Comparison of ENCODE assay signal across 8 cellular contexts in genomic region chr22:46738642-46738960, GRCh38. TPM values are rescaled to one million over a fixed set of nuclear protein-coding genes. Genes with fewer than 3 reads are reported as not detected.
DNase-seq lines count a peak whose midpoint lies in the region; ATAC-seq and TF ChIP-seq lines count a peak whose summit lies in the region.

No MANE protein-coding gene starts in this region.

- intact Hi-C loops in Right ventricle myocardium superior (cut with DNase I): loop anchor here (10.0 kb wide), 1 partner anchor 54 kb away; no protein-coding TSS in a partner anchor
- intact Hi-C loops in left cardiac atrium (cut with DNase I): no loop called here
- intact Hi-C loops in mucosa of descending colon (cut with DNase I, micrococcal nuclease): no loop called here

- no peak for TF ChIP-seq CTCF in cardiac fibroblast (IDR thresholded peaks at IDR 0.05; ENCODE audit: low read depth, low read length)
- no peak for TF ChIP-seq CTCF in mucosa of descending colon (IDR thresholded peaks at IDR 0.05)

- ATAC-seq in Right ventricle myocardium superior (ENCODE audit: poor library complexity) (peak; percentile 5), left cardiac atrium (no peak), mucosa of descending colon (no peak), GM19351 (IDR thresholded peaks at IDR 0.05; ENCODE audit: unreplicated experiment) (no peak), GM18858 (IDR thresholded peaks at IDR 0.05; ENCODE audit: unreplicated experiment) (no peak), HG03025 (IDR thresholded peaks at IDR 0.05; ENCODE audit: low FRiP score, unreplicated experiment) (no peak)

- H3K36me3 ChIP-seq in mucosa of descending colon (ENCODE audit: low read depth): no peaks in the 10 kb centered on the region

- H3K4me1 ChIP-seq in mucosa of descending colon (ENCODE audit: low read depth): peaks cover 77% of the 10 kb centered on the region

- no peaks in the 10 kb centered on the region for H3K9me3 ChIP-seq in mucosa of descending colon

- DNase-seq in Right ventricle myocardium superior (no peak), left cardiac atrium (no peak), cardiac fibroblast (ENCODE audit: low read depth in 2 of 2) (no peak), mucosa of descending colon (no peak), AG08396 (ENCODE audit: low spot score) (no peak)

- peak overlapping the region; percentile 57 to 69 for H3K4me3 ChIP-seq in cardiac fibroblast (replicated peaks in 1 of 2; ENCODE audit: low read depth in 2 of 2, low read length in 2 of 2)
- H3K4me3 ChIP-seq in mucosa of descending colon: peak overlapping the region; percentile 84

RNA-seq across cellular contexts. Expression of gene CERK, which starts 0.5 kb away (rescaled TPM):
- total RNA-seq in Right ventricle myocardium superior: 69.0 TPM
- 10 to 100 TPM; 47.5 to 70.0 TPM for total RNA-seq in left cardiac atrium
- 10 to 100 TPM; 40.3 to 51.7 (median 50.0) TPM for total RNA-seq in mucosa of descending colon

RNA-seq across cellular contexts. Expression of gene TBC1D22A, which starts 23.8 kb away (rescaled TPM):
- total RNA-seq in Right ventricle myocardium superior (14.0 TPM), left cardiac atrium (10 to 100 TPM; 15.8 to 17.4 TPM), mucosa of descending colon (10 to 100 TPM; 35.6 to 51.9 (median 41.8) TPM)
